Comparison of ENCODE assay signal across 8 cellular contexts in genomic region chr6:37432916-37433656, GRCh38.
DNase-seq lines count a peak whose midpoint lies in the region; ATAC-seq and TF ChIP-seq lines count a peak whose summit lies in the region.

CMTR1 (plus strand) TSS chr6:37433221; CDS start chr6:37435630, 2,409 bp downstream.

- H3K4me3 Mint-ChIP-seq in central memory CD8-positive, alpha-beta T cell = peak within 1 kb of the TSS; percentile 91

- peak within 1 kb of the TSS; percentile 90 for H3K4me3 ChIP-seq in AG10803 (ENCODE audit: low read length)

- ATAC-seq in GM19035 (IDR thresholded peaks at IDR 0.05; ENCODE audit: unreplicated experiment) = peak; percentile 91
- peak; percentile 80 for ATAC-seq in HG03342 (IDR thresholded peaks at IDR 0.05; ENCODE audit: unreplicated experiment)
- peak; percentile 88 to 89 for ATAC-seq in activated CD4-positive, CD25-positive, alpha-beta regulatory T cell treated with anti-CD3 and anti-CD28 coated beads, Interleukin-2, amount 50 U/mL, for 24 hours
- peak; percentile 84 for ATAC-seq in central memory CD8-positive, alpha-beta T cell (replicated peaks; ENCODE audit: extremely low read depth, poor library complexity, severe bottlenecking)

- H3K9me3 Mint-ChIP-seq in central memory CD8-positive, alpha-beta T cell = no peaks in the 10 kb centered on the region

- peak within 1 kb of the TSS; percentile 90 for H3K27ac Mint-ChIP-seq in central memory CD8-positive, alpha-beta T cell (ENCODE audit: low read depth)

- H3K36me3 Mint-ChIP-seq in central memory CD8-positive, alpha-beta T cell (ENCODE audit: insufficient read depth) = peaks cover 40% of the 10 kb centered on the region

- TF ChIP-seq CTCF in AG10803 (conservative IDR thresholded peaks at IDR 0.05; ENCODE audit: low read length) = no peak

- peak; percentile 86 for DNase-seq in AG10803 (ENCODE audit: low read depth)
- peak; percentile 72 for DNase-seq in NCI-H345 treated with DMSO at 0.1 percent for 48 hours (lab: John Stamatoyannopoulos, UW; ENCODE audit: unreplicated experiment)
- peak; percentile 96 to 97 for DNase-seq in central memory CD8-positive, alpha-beta T cell (ENCODE audit: low spot score in 2 of 2)
- peak; percentile 90 for DNase-seq in iris pigment epithelial cell (ENCODE audit: low read depth)
- DNase-seq in stimulated activated CD4-positive, alpha-beta T cell treated with anti-CD3 and anti-CD28 coated beads, Interleukin-12 subunit alpha, Interleukin-12 subunit beta, amount 100 ng/mL, for 4 hours = peak; percentile 96

- H3K27me3 Mint-ChIP-seq in central memory CD8-positive, alpha-beta T cell = peaks cover 6% of the 10 kb centered on the region

- H3K4me1 Mint-ChIP-seq in central memory CD8-positive, alpha-beta T cell = peaks cover 40% of the 10 kb centered on the region

Comparison
In these comparisons a context has a peak if more than half of its experiments do, and no peak if none do; other contexts are left out.
1. Peak in every context shown above with its lines: DNase-seq, ATAC-seq and H3K4me3 ChIP-seq.